In the genomic region with DNA sequence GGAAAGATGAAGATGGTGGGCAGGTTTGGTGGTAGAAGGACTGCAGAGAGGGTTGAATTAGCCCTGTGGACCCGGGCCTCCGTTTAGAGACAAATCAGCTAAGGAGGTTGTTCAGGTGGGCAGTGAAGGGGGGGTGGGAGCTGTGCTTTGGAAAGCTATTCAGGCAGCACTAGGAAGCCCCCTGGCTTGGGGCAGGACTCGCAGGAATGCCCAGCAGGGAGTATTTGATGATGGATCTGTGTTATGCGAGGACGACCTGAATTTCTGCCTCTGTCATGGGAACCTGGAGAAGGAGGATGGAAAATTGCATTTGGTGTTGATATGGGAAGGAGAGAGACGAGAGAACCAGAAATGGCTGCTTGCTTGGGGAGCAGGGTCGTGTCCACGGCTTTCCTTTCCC, we compare ENCODE assay signal across 27 cellular contexts. TPM values are rescaled to one million over a fixed set of nuclear protein-coding genes. Genes with fewer than 3 reads are reported as not detected.
"Had no signal": no experiment of that assay in that cellular context is flagged by ENCODE, and none has a peak within 500 bp of the region (broad histone marks: within the 10 kb centered on the region; RNA-seq: fewer than 3 reads in every experiment).

No MANE protein-coding gene starts in this region.

- H3K9me3 Mint-ChIP-seq: IgD-negative memory B cell had no signal

- H3K27me3 ChIP-seq: SJCRH30 had no signal

- ATAC-seq: K562, Panc1, PC-3, SK-N-SH treated with all-trans-retinoic acid at 6 μM for 48 hours had no signal

- H3K4me1 ChIP-seq: SJCRH30 had no signal

- H3K36me3 Mint-ChIP-seq: IgD-negative memory B cell had no signal

- H3K27ac ChIP-seq: HL-60, KMS-11, RWPE1, SJCRH30 had no signal

- DNase-seq: Kasumi-1, MM.1S, NCI-H1092 treated with DMSO at 0.1 percent for 48 hours, NCI-H1436, NCI-H187, NCI-H2029, NCI-H2081 treated with DMSO at 0.1 percent for 48 hours, NCI-H2171, NCI-H226, NCI-H446, NCI-H510A, NCI-H524 treated with DMSO at 0.1 percent for 48 hours, NCI-H69, NCI-H774, PC-3, SHP77 treated with DMSO at 0.1 percent for 48 hours, SJCRH30 had no signal

- H3K9me3 ChIP-seq: SJCRH30 had no signal

- H3K4me3 ChIP-seq: K562, SJCRH30 had no signal

- H3K4me3 Mint-ChIP-seq: IgD-negative memory B cell had no signal

- H3K9ac ChIP-seq: KMS-11 had no signal

- H3K4me2 ChIP-seq: KMS-11 had no signal

- H3K4me1 Mint-ChIP-seq: IgD-negative memory B cell had no signal

- H3K36me3 ChIP-seq: SJCRH30 had no signal

- FAIRE-seq: HTR-8/SVneo, K562 had no signal

RNA-seq across cellular contexts. Expression of gene SPDYE4, which starts 3.5 kb away (rescaled TPM):
- total RNA-seq: K562, M059J, OCI-LY7, PC-3, SJCRH30 had no signal
- polyA plus RNA-seq: IgD-negative memory B cell, K562 had no signal

RNA-seq across cellular contexts. Expression of gene CCDC42, which starts 10.3 kb away (rescaled TPM):
- total RNA-seq: K562, M059J, PC-3, SJCRH30 had no signal
- polyA plus RNA-seq: IgD-negative memory B cell, K562 had no signal

RNA-seq across cellular contexts. Expression of gene MFSD6L, which starts 44.3 kb away (rescaled TPM):
- total RNA-seq: K562, M059J, OCI-LY7, SJCRH30 had no signal
- polyA plus RNA-seq: IgD-negative memory B cell, K562 had no signal
